Comparison of ENCODE assay signal across 27 cellular contexts in genomic region chr19:3723110-3723488, GRCh38. TPM values are rescaled to one million over a fixed set of nuclear protein-coding genes. Genes with fewer than 3 reads are reported as not detected.
DNase-seq lines count a peak whose midpoint lies in the region; ATAC-seq, FAIRE-seq and TF ChIP-seq lines count a peak whose summit lies in the region.
"Had no signal": no experiment of that assay in that cellular context is flagged by ENCODE, and none has a peak within 500 bp of the region (broad histone marks: within the 10 kb centered on the region; RNA-seq: fewer than 3 reads in every experiment).

No MANE protein-coding gene starts in this region.

- no peaks in the 10 kb centered on the region for H3K36me3 ChIP-seq in ES-I3 (ENCODE audit: insufficient read depth, low read length)
- H3K36me3 ChIP-seq in NT2/D1 (ENCODE audit: insufficient read depth, insufficient read length, low read length) = no peaks in the 10 kb centered on the region
- H3K36me3 ChIP-seq in small intestine (ENCODE audit: control insufficient read depth in 2 of 2, insufficient read depth in 2 of 2, low read length in 2 of 2) = no peaks in the 10 kb centered on the region
- H3K36me3 ChIP-seq: MG63, Peyer's patch, SJCRH30, suprapubic skin had no signal

- no peaks in the 10 kb centered on the region for H3K4me1 Mint-ChIP-seq in glutamatergic neuron (ENCODE audit: low read depth, unreplicated experiment)
- H3K4me1 Mint-ChIP-seq in activated naive CD8-positive, alpha-beta T cell treated with anti-CD3 and anti-CD28 coated beads, Interleukin-2, amount 50 U/mL, for 24 hours = peaks cover 10% of the 10 kb centered on the region
- H3K4me1 Mint-ChIP-seq: activated T-helper 17 cell treated with anti-CD3 and anti-CD28 coated beads, Interleukin-2, amount 50 U/mL, for 72 hours had no signal

- H3K4me1 ChIP-seq in ES-I3 (ENCODE audit: insufficient read depth, low read length) (peaks cover 8% of the 10 kb centered on the region; the same call in 1 of the 2 replicates), NT2/D1 (ENCODE audit: insufficient read depth, insufficient read length) (peaks cover 15% of the 10 kb centered on the region), small intestine (ENCODE audit: control insufficient read depth in 2 of 2, insufficient read depth in 1 of 2, low read depth in 1 of 2, low read length in 1 of 2) (no peaks in the 10 kb centered on the region)
- H3K4me1 ChIP-seq: psoas muscle, SJCRH30 had no signal

- no peaks in the 10 kb centered on the region for H3K27me3 ChIP-seq in NT2/D1 (ENCODE audit: insufficient read depth, insufficient read length)
- peaks cover 0 to 3% of the 10 kb centered on the region in 2 donors for H3K27me3 ChIP-seq in small intestine (ENCODE audit: control insufficient read depth in 2 of 2, insufficient read depth in 2 of 2, low read length in 2 of 2)

- peak overlapping the region; percentile 40; the same call in 1 of the 2 replicates for H3K9ac ChIP-seq in ES-I3 (ENCODE audit: low read depth, low read length)
- no peak overlapping the region for H3K9ac ChIP-seq in NT2/D1 (ENCODE audit: insufficient read length, low read depth)
- H3K9ac ChIP-seq: GM23248 had no signal

- DNase-seq in NT2/D1 (ENCODE audit: low read depth, low spot score) (no peak), small intestine (no peak), glutamatergic neuron (no peak)
- DNase-seq in stimulated activated CD4-positive, alpha-beta T cell treated with anti-CD3 and anti-CD28 coated beads, Interleukin-4, amount 100 ng/mL, for 4 hours = no peak
- DNase-seq in activated naive CD8-positive, alpha-beta T cell treated with anti-CD3 and anti-CD28 coated beads, Interleukin-2, amount 50 U/mL, for 24 hours = no peak
- DNase-seq: activated CD4-positive, alpha-beta T cell treated with anti-CD3 and anti-CD28 coated beads, Interleukin-2, amount 50 U/mL, for 1 hour; DND-41; GM23248; MG63; NCI-H1417 treated with DMSO at 0.1 percent for 48 hours; psoas muscle; SJCRH30 had no signal

- peaks cover 3% of the 10 kb centered on the region for H3K27me3 Mint-ChIP-seq in glutamatergic neuron (ENCODE audit: unreplicated experiment)
- H3K27me3 Mint-ChIP-seq in activated naive CD8-positive, alpha-beta T cell treated with anti-CD3 and anti-CD28 coated beads, Interleukin-2, amount 50 U/mL, for 24 hours = peaks cover 13% of the 10 kb centered on the region
- H3K27me3 Mint-ChIP-seq: activated T-helper 17 cell treated with anti-CD3 and anti-CD28 coated beads, Interleukin-2, amount 50 U/mL, for 72 hours had no signal

- peaks cover 2% of the 10 kb centered on the region for H3K9me3 Mint-ChIP-seq in glutamatergic neuron (ENCODE audit: unreplicated experiment)
- H3K9me3 Mint-ChIP-seq in activated naive CD8-positive, alpha-beta T cell treated with anti-CD3 and anti-CD28 coated beads, Interleukin-2, amount 50 U/mL, for 24 hours = no peaks in the 10 kb centered on the region
- H3K9me3 Mint-ChIP-seq: activated T-helper 17 cell treated with anti-CD3 and anti-CD28 coated beads, Interleukin-2, amount 50 U/mL, for 72 hours; stimulated activated effector memory CD8-positive, alpha-beta T cell treated with anti-CD3 and anti-CD28 coated beads, Interleukin-12 subunit alpha, Interleukin-12 subunit beta, amount 100 ng/mL, for 72 hours; T-helper 1 cell treated with Interleukin-12 subunit alpha and Interleukin-12 subunit beta and Interleukin-4 antibody, amounts not matched to agents 30 μg/mL and 1 μg/mL, for 36 hours had no signal

- no peak for FAIRE-seq in small intestine (lab: Jason Lieb, UNC)
- FAIRE-seq: endometrium, GM12891 had no signal

- TF ChIP-seq CTCF in glutamatergic neuron (IDR thresholded peaks at IDR 0.05; ENCODE audit: partially characterized antibody, unreplicated experiment) = no peak

- H3K4me3 ChIP-seq in NT2/D1 (ENCODE audit: insufficient read length, low read depth) = peak overlapping the region; percentile 9
- H3K4me3 ChIP-seq in iPS-18c (ENCODE audit: insufficient read depth, low read depth, low read length) = peak overlapping the region; percentile 36; the same call in 1 of the 2 replicates
- H3K4me3 ChIP-seq in small intestine (ENCODE audit: low read depth in 1 of 2, low read length in 2 of 2) = peak overlapping the region in 1 of 2 donors; percentile 66
- H3K4me3 ChIP-seq: coronary artery, GM23248, MG63, psoas muscle, SJCRH30 had no signal

- peak overlapping the region; percentile 6 to 57 for H3K27ac ChIP-seq in small intestine (ENCODE audit: low read depth in 1 of 2, low read length in 1 of 2)
- H3K27ac ChIP-seq: coronary artery, GM23248, HL-60, psoas muscle, SJCRH30, suprapubic skin had no signal

- ATAC-seq in activated naive CD8-positive, alpha-beta T cell treated with anti-CD3 and anti-CD28 coated beads, Interleukin-2, amount 50 U/mL, for 24 hours = no peak
- ATAC-seq: activated T-helper 17 cell treated with anti-CD3 and anti-CD28 coated beads, Interleukin-2, amount 50 U/mL, for 72 hours; psoas muscle; stimulated activated effector memory CD8-positive, alpha-beta T cell treated with anti-CD3 and anti-CD28 coated beads, Interleukin-12 subunit alpha, Interleukin-12 subunit beta, amount 100 ng/mL, for 72 hours had no signal

- H3K9me3 ChIP-seq in ES-I3 (ENCODE audit: control insufficient read depth, insufficient read depth, low read length) = no peaks in the 10 kb centered on the region
- H3K9me3 ChIP-seq in NT2/D1 (ENCODE audit: insufficient read depth, low read length) = no peaks in the 10 kb centered on the region
- no peaks in the 10 kb centered on the region for H3K9me3 ChIP-seq in iPS-18c (ENCODE audit: control insufficient read depth, insufficient read depth, low read length)
- H3K9me3 ChIP-seq in small intestine (ENCODE audit: control insufficient read depth, low read depth) = no peaks in the 10 kb centered on the region
- H3K9me3 ChIP-seq: MG63, Peyer's patch, psoas muscle, SJCRH30, suprapubic skin had no signal

- H3K36me3 Mint-ChIP-seq in glutamatergic neuron (ENCODE audit: unreplicated experiment) = no peaks in the 10 kb centered on the region
- no peaks in the 10 kb centered on the region for H3K36me3 Mint-ChIP-seq in activated naive CD8-positive, alpha-beta T cell treated with anti-CD3 and anti-CD28 coated beads, Interleukin-2, amount 50 U/mL, for 24 hours (ENCODE audit: low read depth)
- H3K36me3 Mint-ChIP-seq: stimulated activated effector memory CD8-positive, alpha-beta T cell treated with anti-CD3 and anti-CD28 coated beads, Interleukin-12 subunit alpha, Interleukin-12 subunit beta, amount 100 ng/mL, for 72 hours had no signal

- no peak overlapping the region for H3K27ac Mint-ChIP-seq in glutamatergic neuron (ENCODE audit: unreplicated experiment)
- no peak overlapping the region for H3K27ac Mint-ChIP-seq in activated naive CD8-positive, alpha-beta T cell treated with anti-CD3 and anti-CD28 coated beads, Interleukin-2, amount 50 U/mL, for 24 hours
- H3K27ac Mint-ChIP-seq: activated T-helper 17 cell treated with anti-CD3 and anti-CD28 coated beads, Interleukin-2, amount 50 U/mL, for 72 hours; stimulated activated effector memory CD8-positive, alpha-beta T cell treated with anti-CD3 and anti-CD28 coated beads, Interleukin-12 subunit alpha, Interleukin-12 subunit beta, amount 100 ng/mL, for 72 hours; T-helper 1 cell treated with Interleukin-12 subunit alpha and Interleukin-12 subunit beta and Interleukin-4 antibody, amounts not matched to agents 30 μg/mL and 1 μg/mL, for 36 hours had no signal

- H3K4me3 Mint-ChIP-seq in glutamatergic neuron (ENCODE audit: unreplicated experiment) = no peak overlapping the region
- H3K4me3 Mint-ChIP-seq in activated naive CD8-positive, alpha-beta T cell treated with anti-CD3 and anti-CD28 coated beads, Interleukin-2, amount 50 U/mL, for 24 hours = no peak overlapping the region
- H3K4me3 Mint-ChIP-seq: T-helper 1 cell treated with Interleukin-12 subunit alpha and Interleukin-12 subunit beta and Interleukin-4 antibody, amounts not matched to agents 30 μg/mL and 1 μg/mL, for 36 hours had no signal

- 78 to 88% (median 87%) methylated on average over 5 of the region's 5 CpGs for WGBS in small intestine, 3 donors

RNA-seq across cellular contexts. Expression of gene TJP3, which starts 14.9 kb away (rescaled TPM):
- 100 to 1,000 TPM in 2 of 3 donors, 10 to 100 TPM in 1; 74.5 to 385 (median 285) TPM for polyA plus RNA-seq in small intestine
- total RNA-seq in glutamatergic neuron (ENCODE audit: unreplicated experiment) = 3.1 TPM
- total RNA-seq: fibroblast of lung, glomerular endothelial cell, GM23248, SJCRH30 had no signal
- polyA plus RNA-seq: fibroblast of lung, GM23248 had no signal

RNA-seq across cellular contexts. Expression of gene PIP5K1C, which starts 22.8 kb away (rescaled TPM):
- polyA plus RNA-seq in small intestine = 10 to 100 TPM in 2 of 3 donors, 1 to 10 TPM in 1; 7.3 to 16.6 (median 10.5) TPM
- 169 TPM for total RNA-seq in glutamatergic neuron (ENCODE audit: unreplicated experiment)

RNA-seq across cellular contexts. Expression of gene APBA3, which starts 38.4 kb away (rescaled TPM):
- polyA plus RNA-seq in small intestine = 10 to 100 TPM; 13.1 to 20.8 (median 13.8) TPM
- 23.3 TPM for total RNA-seq in glutamatergic neuron (ENCODE audit: unreplicated experiment)

RNA-seq across cellular contexts. Expression of gene MRPL54, which starts 39.4 kb away (rescaled TPM):
- 100 to 1,000 TPM in 2 of 3 donors, 10 to 100 TPM in 1; 96.2 to 170 (median 155) TPM for polyA plus RNA-seq in small intestine
- total RNA-seq in glutamatergic neuron (ENCODE audit: unreplicated experiment) = 33.0 TPM

RNA-seq across cellular contexts. Expression of gene RAX2, which starts 48.9 kb away (rescaled TPM):
- polyA plus RNA-seq in small intestine = not detected
- not detected for total RNA-seq in glutamatergic neuron (ENCODE audit: unreplicated experiment)
- total RNA-seq: activated T-helper 17 cell treated with anti-CD3 and anti-CD28 coated beads, Interleukin-2, amount 50 U/mL, for 72 hours; fibroblast of lung; glomerular endothelial cell; GM23248; Peyer's patch; psoas muscle; SJCRH30; suprapubic skin had no signal
- polyA plus RNA-seq: adipose tissue, fibroblast of lung, GM23248, neural cell, psoas muscle had no signal
